Comparison of ENCODE assay signal across 8 cellular contexts in the genomic region with DNA sequence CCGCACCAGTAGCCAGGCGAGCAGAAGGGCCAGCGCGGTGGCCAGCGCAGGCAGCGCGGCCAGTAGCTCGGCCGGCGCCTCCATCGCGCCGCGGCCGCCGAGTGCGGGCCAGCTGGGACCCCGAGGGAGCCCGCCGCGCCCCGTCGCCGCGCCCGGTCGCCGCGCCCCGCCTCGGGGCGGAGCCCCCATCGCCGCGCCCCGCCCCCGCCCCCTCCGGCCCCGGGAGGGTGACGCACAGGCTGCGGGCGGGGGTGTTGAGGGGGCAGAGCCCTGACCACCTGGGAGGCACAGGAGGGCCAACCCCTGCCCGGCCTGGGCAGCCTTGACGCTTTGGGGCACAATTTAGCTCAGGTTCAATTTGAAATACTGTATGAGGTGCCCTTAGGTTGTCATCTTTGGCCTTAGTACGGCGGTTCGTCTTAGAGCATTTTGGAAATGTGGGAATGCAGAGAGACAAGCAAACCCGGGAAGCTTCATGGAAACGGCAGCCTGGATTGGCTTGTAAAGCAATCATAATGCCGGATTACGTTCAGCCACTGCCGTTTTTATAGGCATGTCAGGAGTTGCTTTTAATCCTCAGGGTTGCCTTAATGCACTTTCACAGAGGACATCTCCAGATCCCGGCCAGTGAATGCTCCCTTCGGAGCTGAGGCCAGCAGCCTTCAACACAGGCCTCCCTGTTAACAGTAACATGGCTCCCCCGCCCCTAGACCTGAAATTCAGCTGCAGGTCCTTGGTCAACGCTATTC. TPM values are rescaled to one million over a fixed set of nuclear protein-coding genes. Genes with fewer than 3 reads are reported as not detected.
DNase-seq lines count a peak whose midpoint lies in the region; ATAC-seq and TF ChIP-seq lines count a peak whose summit lies in the region.

Gene MXRA7 (minus strand): TSS at position 103 of the 749 bp plus-strand sequence. CDS start 19 bp downstream, at position 84.

- H3K27ac Mint-ChIP-seq in CD8-positive, alpha-beta memory T cell: peak within 1 kb of the TSS; percentile 52 to 88 (median 78)
- no peak within 1 kb of the TSS for H3K27ac Mint-ChIP-seq in T-helper 1 cell treated with Interleukin-12 subunit alpha and Interleukin-12 subunit beta and Interleukin-4 antibody, amounts not matched to agents 30 μg/mL and 1 μg/mL, for 36 hours

- H3K27me3 Mint-ChIP-seq in CD8-positive, alpha-beta memory T cell: no peaks in the 10 kb centered on the region
- peaks cover 12% of the 10 kb centered on the region for H3K27me3 Mint-ChIP-seq in T-helper 1 cell treated with Interleukin-12 subunit alpha and Interleukin-12 subunit beta and Interleukin-4 antibody, amounts not matched to agents 30 μg/mL and 1 μg/mL, for 36 hours (ENCODE audit: low read depth)

- CTCF ChIA-PET in CD8-positive, alpha-beta memory T cell (lab: Charles Lee): interaction anchor here (4.6 kb wide), 1 partner anchor 29 kb away, joined by 26 read pairs; no protein-coding TSS in a partner anchor

- H3K27me3 ChIP-seq in CD8-positive, alpha-beta memory T cell (ENCODE audit: insufficient read depth, low read length, poor library complexity, severe bottlenecking): no peaks in the 10 kb centered on the region
- no peaks in the 10 kb centered on the region for H3K27me3 ChIP-seq in right atrium auricular region

- intact Hi-C loops in posterior vena cava (cut with DNase I): no loop called here

- H3K4me3 ChIP-seq in CD8-positive, alpha-beta memory T cell (ENCODE audit: low read length): peak within 1 kb of the TSS; percentile 50
- H3K4me3 ChIP-seq in astrocyte of the cerebellum (ENCODE audit: low read depth, low read length) (peak within 1 kb of the TSS; percentile 72), right atrium auricular region (peak within 1 kb of the TSS; percentile 62 to 90)

- DNase-seq in CD8-positive, alpha-beta memory T cell: peak; percentile 44 to 78 (median 59)
- DNase-seq in HPDE6-E6E7 (ENCODE audit: extremely low spot score) (peak; percentile 75), astrocyte of the cerebellum (ENCODE audit: low read depth) (no peak), right atrium auricular region (ENCODE audit: low spot score) (peak; percentile 79), posterior vena cava (ENCODE audit: low spot score) (peak; percentile 92)

- ATAC-seq in HG02885 (IDR thresholded peaks at IDR 0.05; ENCODE audit: poor library complexity, unreplicated experiment) (no peak), GM21360 (IDR thresholded peaks at IDR 0.05; ENCODE audit: unreplicated experiment) (no peak)

- POLR2A ChIA-PET in CD8-positive, alpha-beta memory T cell (lab: Charles Lee): interaction anchor here (0.6 kb wide), 1 partner anchor 26 kb away, joined by 3 read pairs; the partner anchor contains the start of gene SRSF2

- peaks cover 24% of the 10 kb centered on the region for H3K4me1 ChIP-seq in CD8-positive, alpha-beta memory T cell (ENCODE audit: insufficient read depth, low read length)
- peaks cover 0 to 73% of the 10 kb centered on the region in 2 donors for H3K4me1 ChIP-seq in right atrium auricular region

- H3K9me3 Mint-ChIP-seq in CD8-positive, alpha-beta memory T cell: no peaks in the 10 kb centered on the region
- no peaks in the 10 kb centered on the region for H3K9me3 Mint-ChIP-seq in T-helper 1 cell treated with Interleukin-12 subunit alpha and Interleukin-12 subunit beta and Interleukin-4 antibody, amounts not matched to agents 30 μg/mL and 1 μg/mL, for 36 hours

- peaks cover 45 to 69% (median 46%) of the 10 kb centered on the region in 3 donors for H3K4me1 Mint-ChIP-seq in CD8-positive, alpha-beta memory T cell
- peaks cover 28% of the 10 kb centered on the region for H3K4me1 Mint-ChIP-seq in T-helper 1 cell treated with Interleukin-12 subunit alpha and Interleukin-12 subunit beta and Interleukin-4 antibody, amounts not matched to agents 30 μg/mL and 1 μg/mL, for 36 hours (ENCODE audit: low read depth)

- no peak for TF ChIP-seq CTCF in astrocyte of the cerebellum (IDR thresholded peaks at IDR 0.05; ENCODE audit: low read depth, low read length, missing control alignments)
- no peak for TF ChIP-seq CTCF in right atrium auricular region (IDR thresholded peaks at IDR 0.05)

- in situ Hi-C loops in astrocyte of the cerebellum (cut with HindIII; ENCODE audit: low sequenced_read_pairs): no loop called here

- no peaks in the 10 kb centered on the region for H3K9me3 ChIP-seq in CD8-positive, alpha-beta memory T cell (ENCODE audit: low read length)
- no peaks in the 10 kb centered on the region for H3K9me3 ChIP-seq in right atrium auricular region

- peak within 1 kb of the TSS; percentile 71 to 89 (median 79) for H3K4me3 Mint-ChIP-seq in CD8-positive, alpha-beta memory T cell
- peak within 1 kb of the TSS; percentile 66 for H3K4me3 Mint-ChIP-seq in T-helper 1 cell treated with Interleukin-12 subunit alpha and Interleukin-12 subunit beta and Interleukin-4 antibody, amounts not matched to agents 30 μg/mL and 1 μg/mL, for 36 hours

- peaks cover 8% of the 10 kb centered on the region for H3K36me3 ChIP-seq in CD8-positive, alpha-beta memory T cell (ENCODE audit: insufficient read depth, low read length)
- H3K36me3 ChIP-seq in right atrium auricular region: peaks cover 26% of the 10 kb centered on the region

- H3K27ac ChIP-seq in CD8-positive, alpha-beta memory T cell (ENCODE audit: low read depth, low read length): peak within 1 kb of the TSS; percentile 29
- H3K27ac ChIP-seq in right atrium auricular region: peak within 1 kb of the TSS; percentile 98

- H3K36me3 Mint-ChIP-seq in CD8-positive, alpha-beta memory T cell: peaks cover 3 to 28% (median 4%) of the 10 kb centered on the region in 3 donors
- H3K36me3 Mint-ChIP-seq in T-helper 1 cell treated with Interleukin-12 subunit alpha and Interleukin-12 subunit beta and Interleukin-4 antibody, amounts not matched to agents 30 μg/mL and 1 μg/mL, for 36 hours (ENCODE audit: low read depth): peaks cover 19% of the 10 kb centered on the region

RNA-seq across cellular contexts. Expression of gene MXRA7, which starts in this region (rescaled TPM):
- total RNA-seq in CD8-positive, alpha-beta memory T cell: 10 to 100 TPM; 27.1 to 29.1 TPM
- 30.6 TPM for polyA plus RNA-seq in CD8-positive, alpha-beta memory T cell
- total RNA-seq in right atrium auricular region (100 to 1,000 TPM; 440 to 644 TPM), posterior vena cava (100 to 1,000 TPM; 343 to 428 TPM)

Comparison
In these comparisons a context has a peak if more than half of its experiments do, and no peak if none do; other contexts are left out.
1. RNA of gene MXRA7 (total RNA-seq): 440 to 644 TPM in right atrium auricular region and 343 to 428 TPM in posterior vena cava; 27.1 to 29.1 TPM in CD8-positive, alpha-beta memory T cell; every median in the first group is over 10 times any median in the second.
2. Peak in every context shown above with its lines, with median percentiles within 50 percentile points of each other: H3K4me3 ChIP-seq.